In genomic region chr4:98781641-98782348, GRCh38 we compare ENCODE assay signal across 17 cellular contexts.
A peak's percentile ranks its signal among the peaks of the same experiment; 100 is the strongest.
DNase-seq lines count a peak whose midpoint lies in the region; ATAC-seq, FAIRE-seq and TF ChIP-seq lines count a peak whose summit lies in the region.
"Had no signal": no experiment of that assay in that cellular context is flagged by ENCODE, and none has a peak within 500 bp of the region (broad histone marks: within the 10 kb centered on the region; RNA-seq: fewer than 3 reads in every experiment).

No MANE protein-coding gene starts in this region.

- BruUV-seq in Caco-2 (replicated peaks; lab: Mats Ljungman, UMichigan) (no TSS peak), IMR-90 (replicated peaks; lab: Mats Ljungman, UMichigan) (no TSS peak), K562 (replicated peaks; lab: Mats Ljungman, UMichigan) (no TSS peak)

- no peaks in the 10 kb centered on the region for H3K27me3 Mint-ChIP-seq in Caco-2 (ENCODE audit: insufficient read depth, unreplicated experiment)

- H3K23ac ChIP-seq in IMR-90 (ENCODE audit: low read depth, low read length): no peak overlapping the region

- H4K20me1 ChIP-seq in IMR-90 (ENCODE audit: insufficient read depth, low read length) (no peaks in the 10 kb centered on the region), K562 (replicated peaks; ENCODE audit: control insufficient read depth, insufficient read depth, low read length) (no peaks in the 10 kb centered on the region), smooth muscle cell (ENCODE audit: low read depth) (no peaks in the 10 kb centered on the region), SK-N-SH (ENCODE audit: insufficient read depth) (no peaks in the 10 kb centered on the region)

- H3K4ac ChIP-seq in IMR-90 (ENCODE audit: low read depth, low read length): no peak overlapping the region

- H3K9ac ChIP-seq in IMR-90 (ENCODE audit: low read depth, low read length): no peak overlapping the region
- H3K9ac ChIP-seq in K562 (ENCODE audit: insufficient read depth in 1 of 2, low read depth in 2 of 2, low read length in 2 of 2): no peak overlapping the region
- H3K9ac ChIP-seq in smooth muscle cell (ENCODE audit: low read depth): no peak overlapping the region
- no peak overlapping the region for H3K9ac ChIP-seq in SK-N-SH

- no peaks in the 10 kb centered on the region for H3K9me2 ChIP-seq in SK-N-SH

- TF ChIP-seq POLR2A in IMR-90 (IDR thresholded peaks at IDR 0.05; ENCODE audit: low read depth, low read length) (no peak), K562 (conservative IDR thresholded peaks at IDR 0.05) (no peak)

- peak overlapping the region; percentile 86 for H3K27ac Mint-ChIP-seq in Caco-2 (ENCODE audit: unreplicated experiment)
- H3K27ac Mint-ChIP-seq: CD4-positive, alpha-beta memory T cell; GM23338; HFFc6 had no signal

- dilution Hi-C loops in IMR-90 (cut with HindIII; ENCODE audit: low sequenced_read_pairs, unreplicated experiment): no loop called here

- H2AK5ac ChIP-seq in IMR-90 (ENCODE audit: low read depth, low read length): no peak overlapping the region

- H3K9me3 Mint-ChIP-seq in Caco-2 (ENCODE audit: unreplicated experiment): no peaks in the 10 kb centered on the region
- H3K9me3 Mint-ChIP-seq: GM23338, HFFc6 had no signal

- FAIRE-seq in K562 (lab: Jason Lieb, UNC): no peak
- FAIRE-seq: G401.6, GM12892 had no signal

- H3K79me2 ChIP-seq in K562 (ENCODE audit: control insufficient read depth, insufficient read depth, low read length) (no peaks in the 10 kb centered on the region), smooth muscle cell (ENCODE audit: low read depth) (no peaks in the 10 kb centered on the region), SK-N-SH (ENCODE audit: insufficient read depth) (no peaks in the 10 kb centered on the region)

- no peaks in the 10 kb centered on the region for H3K9me3 ChIP-seq in Caco-2
- no peaks in the 10 kb centered on the region; the same call in 1 of the 2 replicates for H3K9me3 ChIP-seq in IMR-90 (ENCODE audit: control insufficient read depth, insufficient read depth, low read length)
- no peaks in the 10 kb centered on the region for H3K9me3 ChIP-seq in K562 (replicated peaks; ENCODE audit: control insufficient read depth, insufficient read depth, low read depth, low read length)
- no peaks in the 10 kb centered on the region for H3K9me3 ChIP-seq in smooth muscle cell (replicated peaks; ENCODE audit: low read depth)
- H3K9me3 ChIP-seq in SK-N-SH: no peaks in the 10 kb centered on the region
- H3K9me3 ChIP-seq: HAP-1 had no signal

- H3K56ac ChIP-seq in IMR-90 (ENCODE audit: extremely low read depth, insufficient read depth, low read length): no peak overlapping the region

- H3K4me3 ChIP-seq in Caco-2 (ENCODE audit: low read depth, low read length) (no peak overlapping the region), IMR-90 (ENCODE audit: insufficient read depth, low read depth, low read length) (no peak overlapping the region), K562 (no peak overlapping the region), smooth muscle cell (no peak overlapping the region), SK-N-SH (ENCODE audit: low read depth in 2 of 2, low read length in 1 of 2) (no peak overlapping the region)
- H3K4me3 ChIP-seq: GM23338, HAP-1 had no signal

- TF ChIP-seq EP300 in K562 (IDR thresholded peaks at IDR 0.05; ENCODE audit: low read length) (no peak), SK-N-SH (IDR thresholded peaks at IDR 0.05; ENCODE audit: borderline replicate concordance in 1 of 2, low read depth in 1 of 2, low read length in 1 of 2) (no peak)

- H4K91ac ChIP-seq in IMR-90 (ENCODE audit: insufficient read depth, low read depth, low read length): no peak overlapping the region

- no peak overlapping the region for H3K14ac ChIP-seq in IMR-90 (replicated peaks; ENCODE audit: low read depth, low read length)

- intact Hi-C loops in Caco-2 (cut with micrococcal nuclease; ENCODE audit: unreplicated experiment): no loop called here
- intact Hi-C loops in IMR-90 (cut with micrococcal nuclease): no loop called here
- intact Hi-C loops in K562 (cut with micrococcal nuclease): loop anchor here (5.0 to 10.0 kb wide), 2 partner anchors 56 to 143 kb away; partner anchors contain the start of gene EIF4E

- no CpG with 5 or more reads among the region's 5 CpGs for WGBS in IMR-90 (ENCODE audit: extremely low coverage in 2 of 2, insufficient read length in 1 of 2), 2 experiments
- WGBS in K562 (ENCODE audit: insufficient coverage, low coverage, missing lambda C conversion rate): 24% methylated on average over 5 of the region's 5 CpGs
- 62% methylated on average over 5 of the region's 5 CpGs for WGBS in smooth muscle cell (ENCODE audit: low lambda C conversion rate)
- 54% methylated on average over 5 of the region's 5 CpGs for WGBS in SK-N-SH (ENCODE audit: low lambda C conversion rate)

- no peaks in the 10 kb centered on the region for H3K27me3 ChIP-seq in Caco-2 (replicated peaks; ENCODE audit: control insufficient read depth, insufficient read depth, low read length)
- peaks cover 23% of the 10 kb centered on the region for H3K27me3 ChIP-seq in IMR-90 (ENCODE audit: control insufficient read depth, insufficient read depth, low read length)
- peaks cover 0 to 5% of the 10 kb centered on the region in 2 experiments; a peak in 1 of 5 replicates for H3K27me3 ChIP-seq in K562 (ENCODE audit: control insufficient read depth in 2 of 2, insufficient read depth in 2 of 2, low read length in 2 of 2)
- H3K27me3 ChIP-seq in smooth muscle cell (ENCODE audit: low read depth): no peaks in the 10 kb centered on the region
- no peaks in the 10 kb centered on the region for H3K27me3 ChIP-seq in SK-N-SH (ENCODE audit: insufficient read depth)

- H4K5ac ChIP-seq in IMR-90 (ENCODE audit: low read depth, low read length): no peak overlapping the region

- TF ChIP-seq CTCF in Caco-2 (IDR thresholded peaks at IDR 0.05; ENCODE audit: insufficient read depth in 1 of 2, low read depth in 1 of 2, low read length in 1 of 2, severe bottlenecking in 1 of 2, unreplicated experiment in 1 of 2) (no peak), IMR-90 (conservative IDR thresholded peaks at IDR 0.05; ENCODE audit: low read depth, low read length) (no peak), K562 (IDR thresholded peaks at IDR 0.05 in 2 of 3, conservative IDR thresholded peaks at IDR 0.05 in 1 of 3; ENCODE audit: insufficient read depth in 2 of 3, low read depth in 1 of 3, low read length in 3 of 3) (no peak), smooth muscle cell (IDR thresholded peaks at IDR 0.05; ENCODE audit: borderline replicate concordance, insufficient read depth, poor library complexity, severe bottlenecking) (no peak), SK-N-SH (IDR thresholded peaks at IDR 0.05) (no peak)

- H3K36me3 ChIP-seq in Caco-2 (ENCODE audit: control insufficient read depth, insufficient read depth, low read length) (no peaks in the 10 kb centered on the region), IMR-90 (ENCODE audit: control insufficient read depth, insufficient read depth, low read length) (no peaks in the 10 kb centered on the region), K562 (ENCODE audit: control insufficient read depth, insufficient read depth, low read length) (no peaks in the 10 kb centered on the region), smooth muscle cell (ENCODE audit: low read depth) (no peaks in the 10 kb centered on the region), SK-N-SH (replicated peaks in 1 of 2; ENCODE audit: control insufficient read depth in 1 of 2, insufficient read depth in 2 of 2, low read length in 1 of 2) (no peaks in the 10 kb centered on the region)
- H3K36me3 ChIP-seq: HAP-1 had no signal

- no peak overlapping the region for H3K27ac ChIP-seq in IMR-90 (ENCODE audit: insufficient read depth, low read length)
- no peak overlapping the region for H3K27ac ChIP-seq in K562 (ENCODE audit: extremely low read depth, low read depth, low read length)
- peak overlapping the region; percentile 72 for H3K27ac ChIP-seq in smooth muscle cell (ENCODE audit: low read depth)
- H3K27ac ChIP-seq in SK-N-SH (ENCODE audit: low read depth in 2 of 2, low read length in 1 of 2): no peak overlapping the region

- in situ Hi-C loops in IMR-90 (cut with MboI; ENCODE audit: low sequenced_read_pairs) (no loop called here), K562 (cut with MboI) (no loop called here), KBM-7 (cut with MboI; ENCODE audit: low pct_unique_long_range_greater_than_20kb, low sequenced_read_pairs) (no loop called here)

- H2BK15ac ChIP-seq in IMR-90 (ENCODE audit: low read depth, low read length): no peak overlapping the region

- no peak overlapping the region for H2BK5ac ChIP-seq in IMR-90 (ENCODE audit: low read depth, low read length, poor library complexity, severe bottlenecking)

- peaks cover 54% of the 10 kb centered on the region for H3K4me1 Mint-ChIP-seq in Caco-2 (ENCODE audit: low read depth, unreplicated experiment)
- H3K4me1 Mint-ChIP-seq: GM23338 had no signal

- H3K9me1 ChIP-seq in IMR-90 (ENCODE audit: insufficient read depth, low read length) (no peaks in the 10 kb centered on the region), K562 (ENCODE audit: control insufficient read depth, insufficient read depth, low read length) (no peaks in the 10 kb centered on the region)

- H3K36me3 Mint-ChIP-seq in Caco-2 (ENCODE audit: insufficient read depth, unreplicated experiment): no peaks in the 10 kb centered on the region
- H3K36me3 Mint-ChIP-seq: CD4-positive, alpha-beta memory T cell had no signal

- TF ChIP-seq RAD21 in IMR-90 (IDR thresholded peaks at IDR 0.05; ENCODE audit: low read length) (no peak), K562 (CRISPR knock-in tag; conservative IDR thresholded peaks at IDR 0.05 in 1 of 2, IDR thresholded peaks at IDR 0.05 in 1 of 2) (no peak), SK-N-SH (IDR thresholded peaks at IDR 0.05; ENCODE audit: low read length) (no peak)

- CTCF ChIA-PET in Caco-2 (lab: Charles Lee): no interaction called here
- CTCF ChIA-PET in IMR-90 (lab: Yijun Ruan, JAX): no interaction called here
- CTCF ChIA-PET in K562 (lab: Yijun Ruan, JAX; ENCODE audit: low intra/inter-chr PET ratio): no interaction called here
- CTCF ChIA-PET in SK-N-SH (lab: Yijun Ruan, JAX): no interaction called here

- no peak overlapping the region for H3K18ac ChIP-seq in IMR-90 (ENCODE audit: low read depth, low read length)

- no peak overlapping the region for H2BK20ac ChIP-seq in IMR-90 (ENCODE audit: low read depth, low read length)

- no peak overlapping the region for H2BK120ac ChIP-seq in IMR-90 (ENCODE audit: low read depth, low read length)

- H3K4me2 ChIP-seq in IMR-90 (ENCODE audit: low read depth, low read length): no peak overlapping the region
- H3K4me2 ChIP-seq in K562 (ENCODE audit: insufficient read depth, low read length): no peak overlapping the region
- H3K4me2 ChIP-seq in smooth muscle cell: peak overlapping the region; percentile 62
- no peak overlapping the region for H3K4me2 ChIP-seq in SK-N-SH
- H3K4me2 ChIP-seq: GM23338 had no signal

- DNase-seq in Caco-2: no peak
- no peak for DNase-seq in IMR-90
- no peak for DNase-seq in K562 (ENCODE audit: extremely low read depth in 1 of 4, low spot score in 3 of 4)
- DNase-seq in smooth muscle cell (lab: John Stamatoyannopoulos, UW; ENCODE audit: unreplicated experiment): no peak
- no peak for DNase-seq in SK-N-SH
- DNase-seq in KBM-7: no peak
- DNase-seq: C1 segment of cervical spinal cord; CD4-positive, alpha-beta memory T cell; COR-L47; DMS153; DND-41; HFFc6 had no signal

- ATAC-seq in IMR-90 (ENCODE audit: low read depth): no peak
- no peak for ATAC-seq in K562
- no peak for ATAC-seq in GM18861 (IDR thresholded peaks at IDR 0.05; ENCODE audit: unreplicated experiment)
- ATAC-seq: GM23338 had no signal

- no peak overlapping the region for H4K8ac ChIP-seq in IMR-90 (ENCODE audit: low read depth in 2 of 2, low read length in 2 of 2)

- H3K4me1 ChIP-seq in Caco-2 (peaks cover 47% of the 10 kb centered on the region), IMR-90 (ENCODE audit: control insufficient read depth, insufficient read depth, low read length) (peaks cover 17% of the 10 kb centered on the region), K562 (replicated peaks in 1 of 2; ENCODE audit: control insufficient read depth in 2 of 2, insufficient read depth in 2 of 2, low read length in 2 of 2) (peaks cover 9 to 17% of the 10 kb centered on the region in 2 experiments; a peak in 4 of 5 replicates), smooth muscle cell (ENCODE audit: low read depth) (no peaks in the 10 kb centered on the region), SK-N-SH (ENCODE audit: control insufficient read depth in 1 of 2, insufficient read depth in 2 of 2, low read depth in 1 of 2, low read length in 1 of 2) (peaks cover 0 to 10% of the 10 kb centered on the region in 2 experiments; a peak in 1 of 4 replicates)
- H3K4me1 ChIP-seq: HAP-1 had no signal

- no peaks in the 10 kb centered on the region for H3K79me1 ChIP-seq in IMR-90 (ENCODE audit: low read depth in 1 of 2, low read length in 2 of 2)

- no peak overlapping the region for H2AK9ac ChIP-seq in IMR-90 (replicated peaks; ENCODE audit: low read depth, low read length, poor library complexity)

- H2AFZ ChIP-seq in IMR-90 (replicated peaks; ENCODE audit: low read length, poor library complexity) (no peak overlapping the region), K562 (ENCODE audit: low read depth, low read length) (no peak overlapping the region), smooth muscle cell (ENCODE audit: low read depth) (peak overlapping the region; percentile 18), SK-N-SH (ENCODE audit: low read depth) (no peak overlapping the region)
- H2AFZ ChIP-seq: GM23338 had no signal

- H3K4me3 Mint-ChIP-seq in Caco-2 (ENCODE audit: unreplicated experiment): no peak overlapping the region
- H3K4me3 Mint-ChIP-seq: CD4-positive, alpha-beta memory T cell; GM23338; HFFc6 had no signal

- POLR2A ChIA-PET in Caco-2 (lab: Charles Lee): no interaction called here
- POLR2A ChIA-PET in IMR-90 (lab: Charles Lee; ENCODE audit: unreplicated experiment): no interaction called here
- POLR2A ChIA-PET in K562 (lab: Yijun Ruan, JAX): interaction anchor here (1.7 kb wide), 1 partner anchor 10 kb away, joined by 11 read pairs; no protein-coding TSS in a partner anchor
- POLR2A ChIA-PET in SK-N-SH (lab: Yijun Ruan, JAX): no interaction called here

- H3F3A ChIP-seq in smooth muscle cell (ENCODE audit: low read depth): peaks cover 22% of the 10 kb centered on the region
- H3F3A ChIP-seq in SK-N-SH (replicated peaks; ENCODE audit: insufficient read depth): no peaks in the 10 kb centered on the region
